8 cellular contexts compared by ENCODE assay signal in genomic region chr19:46716013-46716671, GRCh38. TPM values are rescaled to one million over a fixed set of nuclear protein-coding genes. Genes with fewer than 3 reads are reported as not detected.
A peak's percentile ranks its signal among the peaks of the same experiment; 100 is the strongest.
DNase-seq lines count a peak whose midpoint lies in the region; ATAC-seq and TF ChIP-seq lines count a peak whose summit lies in the region.

No MANE protein-coding gene starts in this region.

- H3K27ac Mint-ChIP-seq in naive thymus-derived CD8-positive, alpha-beta T cell: peak overlapping the region; percentile 96 to 99 (median 98)

- peak overlapping the region; percentile 87 for H3K4me3 ChIP-seq in effector memory CD4-positive, alpha-beta T cell (ENCODE audit: insufficient read depth, low read depth, low read length, poor library complexity, severe bottlenecking)

- peak overlapping the region; percentile 91 to 97 (median 94) for H3K4me3 Mint-ChIP-seq in naive thymus-derived CD8-positive, alpha-beta T cell

- H3K27me3 ChIP-seq in effector memory CD4-positive, alpha-beta T cell (replicated peaks; ENCODE audit: control insufficient read depth, insufficient read depth, low read length, poor library complexity, severe bottlenecking): no peaks in the 10 kb centered on the region

- peak; percentile 21; the same call in 1 of the 2 replicates for TF ChIP-seq CTCF in GM12874 (IDR thresholded peaks at IDR 0.05; ENCODE audit: insufficient read depth, low read depth, low read length)

- peaks cover 9% of the 10 kb centered on the region for H3K36me3 ChIP-seq in effector memory CD4-positive, alpha-beta T cell (ENCODE audit: control insufficient read depth, insufficient read depth, low read length)

- H3K36me3 Mint-ChIP-seq in naive thymus-derived CD8-positive, alpha-beta T cell: peaks cover 0 to 16% (median under 1%) of the 10 kb centered on the region in 3 donors

- peaks cover 40% of the 10 kb centered on the region for H3K4me1 ChIP-seq in effector memory CD4-positive, alpha-beta T cell (ENCODE audit: control insufficient read depth, insufficient read depth, low read length, poor library complexity, severe bottlenecking)

- H3K9me3 Mint-ChIP-seq in naive thymus-derived CD8-positive, alpha-beta T cell: no peaks in the 10 kb centered on the region

- no peaks in the 10 kb centered on the region for H3K27me3 Mint-ChIP-seq in naive thymus-derived CD8-positive, alpha-beta T cell

- ATAC-seq in naive thymus-derived CD8-positive, alpha-beta T cell: no peak
- ATAC-seq in GM19395 (IDR thresholded peaks at IDR 0.05; ENCODE audit: unreplicated experiment) (no peak), HG03460 (IDR thresholded peaks at IDR 0.05; ENCODE audit: unreplicated experiment) (no peak), GM18868 (IDR thresholded peaks at IDR 0.05; ENCODE audit: unreplicated experiment) (no peak)

- POLR2A ChIA-PET in naive thymus-derived CD8-positive, alpha-beta T cell (lab: Charles Lee): interaction anchor here (0.5 to 5.2 kb wide), 7 partner anchors 11 to 115 kb away, joined by 3 to 52 read pairs (median 7); partner anchors contain the start of gene CALM3

- peaks cover 22 to 63% (median 53%) of the 10 kb centered on the region in 4 donors for H3K4me1 Mint-ChIP-seq in naive thymus-derived CD8-positive, alpha-beta T cell

- DNase-seq in RKO (ENCODE audit: low spot score) (peak; percentile 40), epidermal melanocyte (ENCODE audit: insufficient read length, low spot score) (no peak)
- DNase-seq in effector memory CD4-positive, alpha-beta T cell: no peak
- DNase-seq in naive thymus-derived CD8-positive, alpha-beta T cell: no peak

- no peaks in the 10 kb centered on the region for H3K9me3 ChIP-seq in effector memory CD4-positive, alpha-beta T cell (ENCODE audit: control insufficient read depth, low read length)

- peak overlapping the region; percentile 89 for H3K27ac ChIP-seq in effector memory CD4-positive, alpha-beta T cell (ENCODE audit: insufficient read depth, low read length, poor library complexity, severe bottlenecking)

RNA-seq across cellular contexts. Expression of gene PRKD2, which starts 0.8 kb away (rescaled TPM):
- total RNA-seq in naive thymus-derived CD8-positive, alpha-beta T cell: 100 to 1,000 TPM in 1 of 2 experiments, 10 to 100 TPM in 1; 92.6 to 102 TPM
- 10 to 100 TPM; 28.6 to 79.7 (median 37.1) TPM for polyA plus RNA-seq in naive thymus-derived CD8-positive, alpha-beta T cell

RNA-seq across cellular contexts. Expression of gene FKRP, which starts 29.7 kb away (rescaled TPM):
- 10 to 100 TPM; 22.8 to 23.8 TPM for total RNA-seq in naive thymus-derived CD8-positive, alpha-beta T cell
- polyA plus RNA-seq in naive thymus-derived CD8-positive, alpha-beta T cell: 1 to 10 TPM; 2.6 to 8.7 (median 4.8) TPM

RNA-seq across cellular contexts. Expression of gene STRN4, which starts 30.1 kb away (rescaled TPM):
- 10 to 100 TPM; 78.6 to 81.9 TPM for total RNA-seq in naive thymus-derived CD8-positive, alpha-beta T cell
- polyA plus RNA-seq in naive thymus-derived CD8-positive, alpha-beta T cell: 10 to 100 TPM in 2 of 3 donors, 1 to 10 TPM in 1; 8.2 to 25.7 (median 12.0) TPM

RNA-seq across cellular contexts. Expression of gene DACT3, which starts 55.2 kb away (rescaled TPM):
- total RNA-seq in naive thymus-derived CD8-positive, alpha-beta T cell: under 1 TPM in 1 of 2 experiments, not detected in 1; 0.13 TPM
- polyA plus RNA-seq in naive thymus-derived CD8-positive, alpha-beta T cell: under 1 TPM in 1 of 3 donors, not detected in 2; 0.13 TPM
